ENCODE assay signal across 21 cellular contexts in genomic region chr2:121159291-121160144, GRCh38.
DNase-seq lines count a peak whose midpoint lies in the region; ATAC-seq and TF ChIP-seq lines count a peak whose summit lies in the region.
"Had no signal": no experiment of that assay in that cellular context is flagged by ENCODE, and none has a peak within 500 bp of the region (broad histone marks: within the 10 kb centered on the region; RNA-seq: fewer than 3 reads in every experiment).

No MANE protein-coding gene starts in this region.

- ATAC-seq in right cardiac atrium: peak; percentile 31 to 73
- ATAC-seq in heart right ventricle: no peak
- no peak for ATAC-seq in activated naive CD8-positive, alpha-beta T cell treated with anti-CD3 and anti-CD28 coated beads, Interleukin-2, amount 50 U/mL, for 24 hours
- ATAC-seq: HepG2 had no signal

- peaks cover 31% of the 10 kb centered on the region for H3K9me3 Mint-ChIP-seq in activated naive CD8-positive, alpha-beta T cell treated with anti-CD3 and anti-CD28 coated beads, Interleukin-2, amount 50 U/mL, for 24 hours

- H3K27ac ChIP-seq in right cardiac atrium (ENCODE audit: low read length) (no peak overlapping the region), heart right ventricle (no peak overlapping the region), colonic mucosa (no peak overlapping the region)
- H3K27ac ChIP-seq: BLaER1 treated with 17β-estradiol and CSF1 and Interleukin-3, amounts not matched to agents 10 nM and 100 nM; GM23248 had no signal

- WGBS in right cardiac atrium: 64% methylated on average over 9 of the region's 9 CpGs
- WGBS in heart right ventricle, 2 donors: 76 to 79% methylated on average over 9 of the region's 9 CpGs

- H3K27ac Mint-ChIP-seq in activated naive CD8-positive, alpha-beta T cell treated with anti-CD3 and anti-CD28 coated beads, Interleukin-2, amount 50 U/mL, for 24 hours: no peak overlapping the region
- H3K27ac Mint-ChIP-seq: B cell; CD4-positive, CD25-positive, alpha-beta regulatory T cell; CD8-positive, alpha-beta memory T cell had no signal

- no peaks in the 10 kb centered on the region for H3K4me1 ChIP-seq in right cardiac atrium (ENCODE audit: control insufficient read depth, insufficient read depth, low read length)
- no peaks in the 10 kb centered on the region for H3K4me1 ChIP-seq in heart right ventricle
- H3K4me1 ChIP-seq in adipocyte (ENCODE audit: control insufficient read depth, insufficient read depth, low read length): no peaks in the 10 kb centered on the region
- H3K4me1 ChIP-seq in colonic mucosa: peaks cover 7% of the 10 kb centered on the region
- H3K4me1 ChIP-seq: BLaER1 treated with 17β-estradiol and CSF1 and Interleukin-3, amounts not matched to agents 10 nM and 100 nM; HAP-1 had no signal

- no peaks in the 10 kb centered on the region for H3K27me3 Mint-ChIP-seq in activated naive CD8-positive, alpha-beta T cell treated with anti-CD3 and anti-CD28 coated beads, Interleukin-2, amount 50 U/mL, for 24 hours
- H3K27me3 Mint-ChIP-seq: B cell; CD4-positive, CD25-positive, alpha-beta regulatory T cell had no signal

- H3K9ac ChIP-seq in adipocyte (ENCODE audit: low read length) (peak overlapping the region; percentile 9), colonic mucosa (ENCODE audit: low read depth in 2 of 2, low read length in 2 of 2) (no peak overlapping the region)
- H3K9ac ChIP-seq: BLaER1 treated with 17β-estradiol and CSF1 and Interleukin-3, amounts not matched to agents 10 nM and 100 nM; GM23248 had no signal

- H3K9me3 ChIP-seq in right cardiac atrium (ENCODE audit: control insufficient read depth, low read length) (no peaks in the 10 kb centered on the region), heart right ventricle (peaks cover 0 to 36% (median 17%) of the 10 kb centered on the region in 11 donors), adipocyte (ENCODE audit: control insufficient read depth, low read length) (peaks cover 34% of the 10 kb centered on the region), MG63 (peaks cover 12% of the 10 kb centered on the region), colonic mucosa (no peaks in the 10 kb centered on the region)

- no peak overlapping the region for H3K4me3 Mint-ChIP-seq in activated naive CD8-positive, alpha-beta T cell treated with anti-CD3 and anti-CD28 coated beads, Interleukin-2, amount 50 U/mL, for 24 hours
- H3K4me3 Mint-ChIP-seq: B cell; CD4-positive, CD25-positive, alpha-beta regulatory T cell; CD8-positive, alpha-beta memory T cell had no signal

- intact Hi-C loops in right cardiac atrium (cut with DNase I): no loop called here
- intact Hi-C loops in heart right ventricle (cut with DNase I): no loop called here
- intact Hi-C loops in colonic mucosa (cut with DNase I): no loop called here

- DNase-seq in right cardiac atrium: peak in 2 of 3 donors; percentile 20 to 68
- DNase-seq in heart right ventricle: no peak
- DNase-seq in adipocyte (ENCODE audit: low read depth): peak; percentile 3
- DNase-seq in foreskin melanocyte: peak; percentile 3
- no peak for DNase-seq in MG63
- no peak for DNase-seq in epidermal melanocyte (ENCODE audit: insufficient read length, low spot score)
- DNase-seq in activated naive CD8-positive, alpha-beta T cell treated with anti-CD3 and anti-CD28 coated beads, Interleukin-2, amount 50 U/mL, for 24 hours: no peak
- no peak for DNase-seq in colonic mucosa
- DNase-seq: 8988T; CD4-positive, CD25-positive, alpha-beta regulatory T cell; CD8-positive, alpha-beta memory T cell; COR-L47; DMS 273 treated with DMSO at 0.1 percent for 48 hours; DMS53; DND-41; EL; GM23248 had no signal

- no peaks in the 10 kb centered on the region for H3K27me3 ChIP-seq in right cardiac atrium (ENCODE audit: control insufficient read depth, insufficient read depth)
- no peaks in the 10 kb centered on the region for H3K27me3 ChIP-seq in heart right ventricle
- H3K27me3 ChIP-seq in adipocyte (replicated peaks; ENCODE audit: control insufficient read depth, insufficient read depth, low read length): no peaks in the 10 kb centered on the region
- H3K27me3 ChIP-seq in MG63: no peaks in the 10 kb centered on the region
- no peaks in the 10 kb centered on the region for H3K27me3 ChIP-seq in colonic mucosa
- H3K27me3 ChIP-seq: BLaER1 treated with 17β-estradiol and CSF1 and Interleukin-3, amounts not matched to agents 10 nM and 100 nM had no signal

- no peaks in the 10 kb centered on the region for H3K4me1 Mint-ChIP-seq in activated naive CD8-positive, alpha-beta T cell treated with anti-CD3 and anti-CD28 coated beads, Interleukin-2, amount 50 U/mL, for 24 hours
- H3K4me1 Mint-ChIP-seq: B cell; CD4-positive, CD25-positive, alpha-beta regulatory T cell; CD8-positive, alpha-beta memory T cell had no signal

- TF ChIP-seq CTCF in heart right ventricle (IDR thresholded peaks at IDR 0.05): no peak
- no peak for TF ChIP-seq CTCF in colonic mucosa (IDR thresholded peaks at IDR 0.05)

- no peaks in the 10 kb centered on the region for H3K36me3 Mint-ChIP-seq in activated naive CD8-positive, alpha-beta T cell treated with anti-CD3 and anti-CD28 coated beads, Interleukin-2, amount 50 U/mL, for 24 hours (ENCODE audit: low read depth)
- H3K36me3 Mint-ChIP-seq: CD4-positive, CD25-positive, alpha-beta regulatory T cell; CD8-positive, alpha-beta memory T cell had no signal

- H3K36me3 ChIP-seq in heart right ventricle (no peaks in the 10 kb centered on the region), adipocyte (ENCODE audit: control insufficient read depth, insufficient read depth, low read length, severe bottlenecking) (no peaks in the 10 kb centered on the region), MG63 (no peaks in the 10 kb centered on the region), colonic mucosa (no peaks in the 10 kb centered on the region)
- H3K36me3 ChIP-seq: BLaER1 treated with 17β-estradiol and CSF1 and Interleukin-3, amounts not matched to agents 10 nM and 100 nM; HAP-1 had no signal

- H3K4me3 ChIP-seq in right cardiac atrium (ENCODE audit: low read length) (no peak overlapping the region), heart right ventricle (no peak overlapping the region), adipocyte (ENCODE audit: low read length) (no peak overlapping the region), MG63 (no peak overlapping the region), colonic mucosa (no peak overlapping the region)
- H3K4me3 ChIP-seq: BLaER1 treated with 17β-estradiol and CSF1 and Interleukin-3, amounts not matched to agents 10 nM and 100 nM; GM23248; HAP-1 had no signal

Comparison
In these comparisons a context has a peak if more than half of its experiments do, and no peak if none do; other contexts are left out.
1. ATAC-seq: peak in right cardiac atrium (2 of 2); none in heart right ventricle (0 of 8) and activated naive CD8-positive, alpha-beta T cell treated with anti-CD3 and anti-CD28 coated beads, Interleukin-2, amount 50 U/mL, for 24 hours (single experiment).
2. DNase-seq: peak in right cardiac atrium (2 of 3), adipocyte (single experiment) and foreskin melanocyte (single experiment); none in heart right ventricle (0 of 2), MG63 (single experiment), epidermal melanocyte (single experiment), activated naive CD8-positive, alpha-beta T cell treated with anti-CD3 and anti-CD28 coated beads, Interleukin-2, amount 50 U/mL, for 24 hours (single experiment) and colonic mucosa (single experiment).